In the genomic region with DNA sequence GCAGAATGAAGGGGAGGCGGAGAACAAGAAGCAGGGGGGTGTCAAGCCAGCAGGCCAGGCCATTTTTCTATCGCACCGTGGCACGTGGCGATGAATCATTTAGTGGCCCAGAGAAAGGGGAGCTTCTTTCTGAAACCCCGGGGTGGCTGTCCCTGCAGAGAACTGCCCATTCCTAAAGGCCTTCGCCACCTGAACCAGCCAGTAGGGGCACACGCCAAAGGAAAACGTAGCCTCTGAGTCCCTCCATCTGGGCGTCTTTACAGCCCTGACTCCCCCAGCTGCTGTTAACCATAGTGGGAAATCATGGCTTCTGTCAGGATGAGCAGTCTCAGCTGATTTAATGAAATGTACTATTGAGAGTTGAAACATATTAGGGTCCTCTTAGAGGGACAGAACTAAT, we compare ENCODE assay signal across 27 cellular contexts. TPM values are rescaled to one million over a fixed set of nuclear protein-coding genes. Genes with fewer than 3 reads are reported as not detected.
DNase-seq lines count a peak whose midpoint lies in the region; FAIRE-seq and TF ChIP-seq lines count a peak whose summit lies in the region.
"Had no signal": no experiment of that assay in that cellular context is flagged by ENCODE, and none has a peak within 500 bp of the region (broad histone marks: within the 10 kb centered on the region; RNA-seq: fewer than 3 reads in every experiment).

No MANE protein-coding gene starts in this region.

- no peak for FAIRE-seq in small intestine (lab: Jason Lieb, UNC)
- FAIRE-seq: bronchial epithelial cell, GM12878 had no signal

- H3K9me3 ChIP-seq in H9 (ENCODE audit: control insufficient read depth, low read depth, low read length) (no peaks in the 10 kb centered on the region), WERI-Rb-1 (ENCODE audit: severe bottlenecking) (no peaks in the 10 kb centered on the region), small intestine (ENCODE audit: control insufficient read depth, low read depth) (no peaks in the 10 kb centered on the region)
- H3K9me3 ChIP-seq: HAP-1, heart right ventricle, testis had no signal

- H3K9ac ChIP-seq in H9 (ENCODE audit: extremely low read depth, insufficient read length, low read length), result no peak overlapping the region

- no peak overlapping the region for H2BK5ac ChIP-seq in H9 (ENCODE audit: insufficient read length, low read length)

- H3K14ac ChIP-seq in H9 (ENCODE audit: insufficient read depth, low read length), result no peak overlapping the region

- H4K20me1 ChIP-seq in H9 (ENCODE audit: control insufficient read depth, insufficient read depth, insufficient read length), result no peaks in the 10 kb centered on the region

- H3K4me3 Mint-ChIP-seq in H9, result no peak overlapping the region
- H3K4me3 Mint-ChIP-seq in glutamatergic neuron (ENCODE audit: unreplicated experiment), result no peak overlapping the region
- no peak overlapping the region for H3K4me3 Mint-ChIP-seq in activated naive CD8-positive, alpha-beta T cell treated with anti-CD3 and anti-CD28 coated beads for 36 hours
- H3K4me3 Mint-ChIP-seq: activated naive CD8-positive, alpha-beta T cell; natural killer cell treated with Interleukin-12 subunit alpha and Interleukin-12 subunit beta and Interleukin-15 and Interleukin-18, amount 100 ng/mL, for 72 hours had no signal

- H4K5ac ChIP-seq in H9 (ENCODE audit: insufficient read length, low read depth, low read length), result no peak overlapping the region

- H3K4me1 ChIP-seq in H9 (ENCODE audit: insufficient read depth, low read length) (no peaks in the 10 kb centered on the region), small intestine (ENCODE audit: control insufficient read depth in 2 of 2, insufficient read depth in 1 of 2, low read depth in 1 of 2, low read length in 1 of 2) (peaks cover 0 to 4% of the 10 kb centered on the region in 2 donors)
- H3K4me1 ChIP-seq: testis had no signal

- H2AFZ ChIP-seq in H9 (ENCODE audit: low read length), result no peak overlapping the region

- no peak for DNase-seq in H9
- peak; percentile 67 for DNase-seq in WERI-Rb-1
- DNase-seq in glutamatergic neuron, result no peak
- no peak for DNase-seq in small intestine
- DNase-seq in NCI-H146 (lab: John Stamatoyannopoulos, UW), result no peak
- no peak for DNase-seq in NCI-H1436 (lab: John Stamatoyannopoulos, UW)
- DNase-seq in activated naive CD8-positive, alpha-beta T cell treated with anti-CD3 and anti-CD28 coated beads for 36 hours, result no peak
- DNase-seq: ACHN; activated CD4-positive, alpha-beta T cell treated with anti-CD3 and anti-CD28 coated beads for 4 hours; anterior cingulate cortex; effector CD4-positive, alpha-beta T cell; heart right ventricle; IMR-90; kidney glomerular epithelial cell; NCI-H1417 treated with DMSO at 0.1 percent for 48 hours; NCI-H2081 treated with DMSO at 0.1 percent for 48 hours; NCI-H2227 treated with DMSO at 0.1 percent for 48 hours; SHP77; stimulated activated naive CD4-positive, alpha-beta T cell; testis had no signal

- no peaks in the 10 kb centered on the region for H3K9me3 Mint-ChIP-seq in H9
- H3K9me3 Mint-ChIP-seq in glutamatergic neuron (ENCODE audit: unreplicated experiment), result peaks cover 6% of the 10 kb centered on the region
- H3K9me3 Mint-ChIP-seq in activated naive CD8-positive, alpha-beta T cell treated with anti-CD3 and anti-CD28 coated beads for 36 hours, result no peaks in the 10 kb centered on the region
- H3K9me3 Mint-ChIP-seq: natural killer cell treated with Interleukin-12 subunit alpha and Interleukin-12 subunit beta and Interleukin-15 and Interleukin-18, amount 100 ng/mL, for 72 hours had no signal

- H3K79me2 ChIP-seq in H9 (ENCODE audit: insufficient read depth, low read length), result no peaks in the 10 kb centered on the region; the same call in 1 of the 2 replicates

- H2BK12ac ChIP-seq in H9 (ENCODE audit: insufficient read length, low read depth, low read length), result no peak overlapping the region

- no peak overlapping the region for H2AK5ac ChIP-seq in H9 (ENCODE audit: insufficient read length, low read length)

- H3K36me3 ChIP-seq in WERI-Rb-1 (peaks cover 28% of the 10 kb centered on the region), small intestine (ENCODE audit: control insufficient read depth in 2 of 2, insufficient read depth in 2 of 2, low read length in 2 of 2) (no peaks in the 10 kb centered on the region)
- H3K36me3 ChIP-seq: HAP-1 had no signal

- H4K91ac ChIP-seq in H9 (ENCODE audit: insufficient read length, low read depth, low read length), result no peak overlapping the region

- no peak overlapping the region for H3K18ac ChIP-seq in H9 (ENCODE audit: insufficient read length, low read depth, low read length)

- no peak overlapping the region for H2BK120ac ChIP-seq in H9 (ENCODE audit: low read depth, low read length, poor library complexity, severe bottlenecking)

- H4K8ac ChIP-seq in H9 (replicated peaks; ENCODE audit: insufficient read length, low read depth, low read length), result no peak overlapping the region

- H3K56ac ChIP-seq in H9 (ENCODE audit: insufficient read length, low read depth, low read length), result no peak overlapping the region

- H3K4me3 ChIP-seq in WERI-Rb-1 (ENCODE audit: low read depth, low read length) (no peak overlapping the region), small intestine (ENCODE audit: low read depth in 1 of 2, low read length in 2 of 2) (no peak overlapping the region)
- H3K4me3 ChIP-seq: GM12878, HAP-1, heart right ventricle, lung, testis had no signal

- H3K27ac ChIP-seq in H9 (ENCODE audit: insufficient read length, low read depth, low read length), result no peak overlapping the region
- peak overlapping the region; percentile 55 for H3K27ac ChIP-seq in WERI-Rb-1
- H3K27ac ChIP-seq in small intestine (ENCODE audit: low read depth in 1 of 2, low read length in 1 of 2), result peak overlapping the region; percentile 41 to 57
- H3K27ac ChIP-seq: epithelial cell of prostate, heart right ventricle, testis had no signal

- no peak overlapping the region for H3T11ph ChIP-seq in H9 (ENCODE audit: low read length)

- H3K27me3 Mint-ChIP-seq in H9 (ENCODE audit: low read depth) (no peaks in the 10 kb centered on the region; the same call in 1 of the 2 replicates), glutamatergic neuron (ENCODE audit: unreplicated experiment) (peaks cover 5% of the 10 kb centered on the region)
- H3K27me3 Mint-ChIP-seq in activated naive CD8-positive, alpha-beta T cell treated with anti-CD3 and anti-CD28 coated beads for 36 hours, result no peaks in the 10 kb centered on the region
- H3K27me3 Mint-ChIP-seq: activated naive CD8-positive, alpha-beta T cell; natural killer cell treated with Interleukin-12 subunit alpha and Interleukin-12 subunit beta and Interleukin-15 and Interleukin-18, amount 100 ng/mL, for 72 hours had no signal

- no peak overlapping the region for H3K4me2 ChIP-seq in H9 (ENCODE audit: insufficient read depth, insufficient read length, low read length)

- no peaks in the 10 kb centered on the region for H3K23me2 ChIP-seq in H9 (ENCODE audit: insufficient read length, low read depth, low read length, poor library complexity, severe bottlenecking)

- no peak overlapping the region for H2BK15ac ChIP-seq in H9 (ENCODE audit: low read depth, low read length)

- no peaks in the 10 kb centered on the region for H3K79me1 ChIP-seq in H9 (ENCODE audit: insufficient read depth, low read depth, low read length, poor library complexity, severe bottlenecking)

- H3K27me3 ChIP-seq in H9 (ENCODE audit: insufficient read depth, low read length), result no peaks in the 10 kb centered on the region
- no peaks in the 10 kb centered on the region for H3K27me3 ChIP-seq in WERI-Rb-1 (ENCODE audit: insufficient read depth, low read depth, severe bottlenecking)
- no peaks in the 10 kb centered on the region for H3K27me3 ChIP-seq in small intestine (ENCODE audit: control insufficient read depth in 2 of 2, insufficient read depth in 2 of 2, low read length in 2 of 2)
- H3K27me3 ChIP-seq: testis had no signal

- H3K4me1 Mint-ChIP-seq in H9 (peaks cover 5 to 10% of the 10 kb centered on the region in 2 experiments), glutamatergic neuron (ENCODE audit: low read depth, unreplicated experiment) (peaks cover 15% of the 10 kb centered on the region)
- peaks cover 33% of the 10 kb centered on the region for H3K4me1 Mint-ChIP-seq in activated naive CD8-positive, alpha-beta T cell treated with anti-CD3 and anti-CD28 coated beads for 36 hours

- no peak overlapping the region for H2BK20ac ChIP-seq in H9 (ENCODE audit: low read depth, low read length, poor library complexity, severe bottlenecking)

- peak; percentile 40; the same call in 2 of the 3 replicates for TF ChIP-seq CTCF in H9 (conservative IDR thresholded peaks at IDR 0.05)
- peak; percentile 45; the same call in 1 of the 2 replicates for TF ChIP-seq CTCF in WERI-Rb-1 (IDR thresholded peaks at IDR 0.05; ENCODE audit: low read depth, low read length)
- TF ChIP-seq CTCF in glutamatergic neuron (IDR thresholded peaks at IDR 0.05; ENCODE audit: partially characterized antibody, unreplicated experiment), result no peak

- no peak overlapping the region for H3K4ac ChIP-seq in H9 (ENCODE audit: low read depth, low read length)

- peaks cover 3 to 19% (median 13%) of the 10 kb centered on the region in 3 experiments for H3K36me3 Mint-ChIP-seq in H9 (ENCODE audit: insufficient read depth in 1 of 3, low read depth in 3 of 3)
- no peaks in the 10 kb centered on the region for H3K36me3 Mint-ChIP-seq in glutamatergic neuron (ENCODE audit: unreplicated experiment)
- H3K36me3 Mint-ChIP-seq in activated naive CD8-positive, alpha-beta T cell treated with anti-CD3 and anti-CD28 coated beads for 36 hours, result peaks cover 28% of the 10 kb centered on the region

- WGBS in H9 (ENCODE audit: extremely low coverage, insufficient read length, low lambda C conversion rate), result no CpG with 5 or more reads among the region's 10 CpGs
- WGBS in small intestine, 3 donors, result 93 to 98% (median 97%) methylated on average over 9 to 10 of the region's 10 CpGs

- H3K27ac Mint-ChIP-seq in H9, result no peak overlapping the region
- H3K27ac Mint-ChIP-seq in glutamatergic neuron (ENCODE audit: unreplicated experiment), result peak overlapping the region; percentile 42
- no peak overlapping the region for H3K27ac Mint-ChIP-seq in activated naive CD8-positive, alpha-beta T cell treated with anti-CD3 and anti-CD28 coated beads for 36 hours
- H3K27ac Mint-ChIP-seq: activated naive CD8-positive, alpha-beta T cell; natural killer cell treated with Interleukin-12 subunit alpha and Interleukin-12 subunit beta and Interleukin-15 and Interleukin-18, amount 100 ng/mL, for 72 hours had no signal

- H3K23ac ChIP-seq in H9 (ENCODE audit: insufficient read length, low read depth, low read length), result no peak overlapping the region

RNA-seq across cellular contexts. Expression of gene ASPHD2, which starts 8.9 kb away (rescaled TPM):
- total RNA-seq in H9 (2021) (7.1 and 8.5 TPM in 2 replicates), glutamatergic neuron (ENCODE audit: unreplicated experiment) (19.0 TPM)
- 1 to 10 TPM in 1 of 3 donors, under 1 TPM in 2; 0.45 to 1.8 (median 0.54) TPM for polyA plus RNA-seq in small intestine
- total RNA-seq in activated naive CD8-positive, alpha-beta T cell treated with anti-CD3 and anti-CD28 coated beads for 36 hours, result 10 to 100 TPM; 14.9 to 15.9 TPM

RNA-seq across cellular contexts. Expression of gene HPS4, which starts 45.6 kb away (rescaled TPM):
- 24.4 and 26.2 TPM in 2 replicates for total RNA-seq in H9 (2021)
- 55.1 TPM for total RNA-seq in glutamatergic neuron (ENCODE audit: unreplicated experiment)
- polyA plus RNA-seq in small intestine, result 10 to 100 TPM in 2 of 3 donors, 1 to 10 TPM in 1; 9.8 to 14.9 (median 13.8) TPM
- total RNA-seq in activated naive CD8-positive, alpha-beta T cell treated with anti-CD3 and anti-CD28 coated beads for 36 hours, result 10 to 100 TPM; 46.9 to 51.3 TPM

RNA-seq across cellular contexts. Expression of gene SRRD, which starts 45.7 kb away (rescaled TPM):
- total RNA-seq in H9 (2021) (32.2 and 36.0 TPM in 2 replicates), glutamatergic neuron (ENCODE audit: unreplicated experiment) (20.1 TPM)
- 10 to 100 TPM in 1 of 3 donors, 1 to 10 TPM in 2; 9.2 to 17.6 (median 9.4) TPM for polyA plus RNA-seq in small intestine
- 10 to 100 TPM; 34.5 to 36.6 TPM for total RNA-seq in activated naive CD8-positive, alpha-beta T cell treated with anti-CD3 and anti-CD28 coated beads for 36 hours
